Comparison of ENCODE assay signal across 1 cellular context in genomic region chr13:35527451-35527850, GRCh38.
TF ChIP-seq lines count a peak whose summit lies in the region.

No MANE protein-coding gene starts in this region.

TF ChIP-seq in H1, 55 proteins besides CTCF, POLR2A, EP300 and RAD21:
- no peak for TF ChIP-seq CTBP2 (IDR thresholded peaks at IDR 0.05; ENCODE audit: borderline replicate concordance, insufficient read depth, insufficient read length, low read length)
- TF ChIP-seq SP2 (IDR thresholded peaks at IDR 0.05; ENCODE audit: low read length), result no peak
- no peak for TF ChIP-seq TAF1 (IDR thresholded peaks at IDR 0.05; ENCODE audit: low read depth, low read length)
- TF ChIP-seq SIN3A (conservative IDR thresholded peaks at IDR 0.05 in 1 of 2, IDR thresholded peaks at IDR 0.05 in 1 of 2; ENCODE audit: low read depth in 1 of 2, low read length in 2 of 2), result no peak
- TF ChIP-seq PHF8 (conservative IDR thresholded peaks at IDR 0.05; ENCODE audit: low read depth, low read length), result no peak
- TF ChIP-seq, protein P1, sequence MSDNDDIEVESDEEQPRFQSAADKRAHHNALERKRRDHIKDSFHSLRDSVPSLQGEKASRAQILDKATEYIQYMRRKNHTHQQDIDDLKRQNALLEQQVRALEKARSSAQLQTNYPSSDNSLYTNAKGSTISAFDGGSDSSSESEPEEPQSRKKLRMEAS (IDR thresholded peaks at IDR 0.05), result no peak
- TF ChIP-seq ZNF274 (IDR thresholded peaks at IDR 0.05; ENCODE audit: borderline replicate concordance, extremely low read depth, low read length), result no peak
- TF ChIP-seq E2F6 (IDR thresholded peaks at IDR 0.05), result no peak
- TF ChIP-seq TEAD4 (IDR thresholded peaks at IDR 0.05; ENCODE audit: low read depth, low read length), result no peak
- no peak for TF ChIP-seq JUND (IDR thresholded peaks at IDR 0.05; ENCODE audit: low read length)
- no peak for TF ChIP-seq SIRT6 (IDR thresholded peaks at IDR 0.05; ENCODE audit: low read length)
- TF ChIP-seq TBP (IDR thresholded peaks at IDR 0.05; ENCODE audit: low read depth, low read length), result no peak
- TF ChIP-seq RXRA (IDR thresholded peaks at IDR 0.05; ENCODE audit: insufficient read depth, low read depth, low read length), result no peak
- TF ChIP-seq HDAC2 (IDR thresholded peaks at IDR 0.05; ENCODE audit: borderline replicate concordance in 1 of 2, low read depth in 2 of 2, low read length in 2 of 2), result no peak
- TF ChIP-seq, protein P2, sequence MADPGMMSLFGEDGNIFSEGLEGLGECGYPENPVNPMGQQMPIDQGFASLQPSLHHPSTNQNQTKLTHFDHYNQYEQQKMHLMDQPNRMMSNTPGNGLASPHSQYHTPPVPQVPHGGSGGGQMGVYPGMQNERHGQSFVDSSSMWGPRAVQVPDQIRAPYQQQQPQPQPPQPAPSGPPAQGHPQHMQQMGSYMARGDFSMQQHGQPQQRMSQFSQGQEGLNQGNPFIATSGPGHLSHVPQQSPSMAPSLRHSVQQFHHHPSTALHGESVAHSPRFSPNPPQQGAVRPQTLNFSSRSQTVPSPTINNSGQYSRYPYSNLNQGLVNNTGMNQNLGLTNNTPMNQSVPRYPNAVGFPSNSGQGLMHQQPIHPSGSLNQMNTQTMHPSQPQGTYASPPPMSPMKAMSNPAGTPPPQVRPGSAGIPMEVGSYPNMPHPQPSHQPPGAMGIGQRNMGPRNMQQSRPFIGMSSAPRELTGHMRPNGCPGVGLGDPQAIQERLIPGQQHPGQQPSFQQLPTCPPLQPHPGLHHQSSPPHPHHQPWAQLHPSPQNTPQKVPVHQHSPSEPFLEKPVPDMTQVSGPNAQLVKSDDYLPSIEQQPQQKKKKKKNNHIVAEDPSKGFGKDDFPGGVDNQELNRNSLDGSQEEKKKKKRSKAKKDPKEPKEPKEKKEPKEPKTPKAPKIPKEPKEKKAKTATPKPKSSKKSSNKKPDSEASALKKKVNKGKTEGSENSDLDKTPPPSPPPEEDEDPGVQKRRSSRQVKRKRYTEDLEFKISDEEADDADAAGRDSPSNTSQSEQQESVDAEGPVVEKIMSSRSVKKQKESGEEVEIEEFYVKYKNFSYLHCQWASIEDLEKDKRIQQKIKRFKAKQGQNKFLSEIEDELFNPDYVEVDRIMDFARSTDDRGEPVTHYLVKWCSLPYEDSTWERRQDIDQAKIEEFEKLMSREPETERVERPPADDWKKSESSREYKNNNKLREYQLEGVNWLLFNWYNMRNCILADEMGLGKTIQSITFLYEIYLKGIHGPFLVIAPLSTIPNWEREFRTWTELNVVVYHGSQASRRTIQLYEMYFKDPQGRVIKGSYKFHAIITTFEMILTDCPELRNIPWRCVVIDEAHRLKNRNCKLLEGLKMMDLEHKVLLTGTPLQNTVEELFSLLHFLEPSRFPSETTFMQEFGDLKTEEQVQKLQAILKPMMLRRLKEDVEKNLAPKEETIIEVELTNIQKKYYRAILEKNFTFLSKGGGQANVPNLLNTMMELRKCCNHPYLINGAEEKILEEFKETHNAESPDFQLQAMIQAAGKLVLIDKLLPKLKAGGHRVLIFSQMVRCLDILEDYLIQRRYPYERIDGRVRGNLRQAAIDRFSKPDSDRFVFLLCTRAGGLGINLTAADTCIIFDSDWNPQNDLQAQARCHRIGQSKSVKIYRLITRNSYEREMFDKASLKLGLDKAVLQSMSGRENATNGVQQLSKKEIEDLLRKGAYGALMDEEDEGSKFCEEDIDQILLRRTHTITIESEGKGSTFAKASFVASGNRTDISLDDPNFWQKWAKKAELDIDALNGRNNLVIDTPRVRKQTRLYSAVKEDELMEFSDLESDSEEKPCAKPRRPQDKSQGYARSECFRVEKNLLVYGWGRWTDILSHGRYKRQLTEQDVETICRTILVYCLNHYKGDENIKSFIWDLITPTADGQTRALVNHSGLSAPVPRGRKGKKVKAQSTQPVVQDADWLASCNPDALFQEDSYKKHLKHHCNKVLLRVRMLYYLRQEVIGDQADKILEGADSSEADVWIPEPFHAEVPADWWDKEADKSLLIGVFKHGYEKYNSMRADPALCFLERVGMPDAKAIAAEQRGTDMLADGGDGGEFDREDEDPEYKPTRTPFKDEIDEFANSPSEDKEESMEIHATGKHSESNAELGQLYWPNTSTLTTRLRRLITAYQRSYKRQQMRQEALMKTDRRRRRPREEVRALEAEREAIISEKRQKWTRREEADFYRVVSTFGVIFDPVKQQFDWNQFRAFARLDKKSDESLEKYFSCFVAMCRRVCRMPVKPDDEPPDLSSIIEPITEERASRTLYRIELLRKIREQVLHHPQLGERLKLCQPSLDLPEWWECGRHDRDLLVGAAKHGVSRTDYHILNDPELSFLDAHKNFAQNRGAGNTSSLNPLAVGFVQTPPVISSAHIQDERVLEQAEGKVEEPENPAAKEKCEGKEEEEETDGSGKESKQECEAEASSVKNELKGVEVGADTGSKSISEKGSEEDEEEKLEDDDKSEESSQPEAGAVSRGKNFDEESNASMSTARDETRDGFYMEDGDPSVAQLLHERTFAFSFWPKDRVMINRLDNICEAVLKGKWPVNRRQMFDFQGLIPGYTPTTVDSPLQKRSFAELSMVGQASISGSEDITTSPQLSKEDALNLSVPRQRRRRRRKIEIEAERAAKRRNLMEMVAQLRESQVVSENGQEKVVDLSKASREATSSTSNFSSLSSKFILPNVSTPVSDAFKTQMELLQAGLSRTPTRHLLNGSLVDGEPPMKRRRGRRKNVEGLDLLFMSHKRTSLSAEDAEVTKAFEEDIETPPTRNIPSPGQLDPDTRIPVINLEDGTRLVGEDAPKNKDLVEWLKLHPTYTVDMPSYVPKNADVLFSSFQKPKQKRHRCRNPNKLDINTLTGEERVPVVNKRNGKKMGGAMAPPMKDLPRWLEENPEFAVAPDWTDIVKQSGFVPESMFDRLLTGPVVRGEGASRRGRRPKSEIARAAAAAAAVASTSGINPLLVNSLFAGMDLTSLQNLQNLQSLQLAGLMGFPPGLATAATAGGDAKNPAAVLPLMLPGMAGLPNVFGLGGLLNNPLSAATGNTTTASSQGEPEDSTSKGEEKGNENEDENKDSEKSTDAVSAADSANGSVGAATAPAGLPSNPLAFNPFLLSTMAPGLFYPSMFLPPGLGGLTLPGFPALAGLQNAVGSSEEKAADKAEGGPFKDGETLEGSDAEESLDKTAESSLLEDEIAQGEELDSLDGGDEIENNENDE (IDR thresholded peaks at IDR 0.05; ENCODE audit: insufficient replicate concordance, low read length), result no peak
- TF ChIP-seq RBBP5 (IDR thresholded peaks at IDR 0.05; ENCODE audit: borderline replicate concordance, low read depth, low read length), result no peak
- no peak for TF ChIP-seq NRF1 (IDR thresholded peaks at IDR 0.05; ENCODE audit: low read depth, low read length)
- no peak for TF ChIP-seq CHD1 (IDR thresholded peaks at IDR 0.05; ENCODE audit: low read depth, low read length)
TF ChIP-seq in H1: peak in this region for 0.
